In genomic region chr4:2849267-2850140, GRCh38 we compare ENCODE assay signal across 11 cellular contexts. TPM values are rescaled to one million over a fixed set of nuclear protein-coding genes. Genes with fewer than 3 reads are reported as not detected.
A peak's percentile ranks its signal among the peaks of the same experiment; 100 is the strongest.
DNase-seq lines count a peak whose midpoint lies in the region; ATAC-seq and TF ChIP-seq lines count a peak whose summit lies in the region.
"Had no signal": no experiment of that assay in that cellular context is flagged by ENCODE, and none has a peak within 500 bp of the region (broad histone marks: within the 10 kb centered on the region; RNA-seq: fewer than 3 reads in every experiment).

No MANE protein-coding gene starts in this region.

- dilution Hi-C loops in IMR-90 (cut with HindIII; ENCODE audit: low sequenced_read_pairs, unreplicated experiment): no loop called here

- H4K91ac ChIP-seq in IMR-90 (ENCODE audit: insufficient read depth, low read depth, low read length): no peak overlapping the region

- H3K4me1 Mint-ChIP-seq in naive thymus-derived CD4-positive, alpha-beta T cell: peaks cover 59 to 92% (median 73%) of the 10 kb centered on the region in 7 donors

- H3K4me1 ChIP-seq in BLaER1 (peaks cover 96% of the 10 kb centered on the region), IMR-90 (ENCODE audit: control insufficient read depth, insufficient read depth, low read length) (peaks cover 9% of the 10 kb centered on the region), MM.1S (ENCODE audit: low read length) (peaks cover 6% of the 10 kb centered on the region)
- peaks cover 46 to 51% of the 10 kb centered on the region in 2 donors for H3K4me1 ChIP-seq in naive thymus-derived CD4-positive, alpha-beta T cell (ENCODE audit: control insufficient read depth in 2 of 2, insufficient read depth in 2 of 2, low read length in 2 of 2)

- H3K23ac ChIP-seq in IMR-90 (ENCODE audit: low read depth, low read length): no peak overlapping the region; the same call in 1 of the 2 replicates

- BruUV-seq in IMR-90 (replicated peaks; lab: Mats Ljungman, UMichigan): no TSS peak

- CTCF ChIA-PET in IMR-90 (lab: Yijun Ruan, JAX): interaction anchor here (1.1 kb wide), 1 partner anchor 18 kb away, joined by 3 read pairs; no protein-coding TSS in a partner anchor
- CTCF ChIA-PET in naive thymus-derived CD4-positive, alpha-beta T cell (lab: Charles Lee): interaction anchor here (0.7 kb wide), 1 partner anchor 10 kb away, joined by 6 read pairs; no protein-coding TSS in a partner anchor

- peaks cover 89% of the 10 kb centered on the region for H3K79me2 ChIP-seq in MM.1S (ENCODE audit: low read length)

- H2AFZ ChIP-seq in IMR-90 (replicated peaks; ENCODE audit: low read length, poor library complexity): no peak overlapping the region
- no peak overlapping the region for H2AFZ ChIP-seq in MM.1S (ENCODE audit: low read length)

- 83% methylated on average over 2 of the region's 9 CpGs; no CpG with 5 or more reads in 1 of the 2 experiments for WGBS in IMR-90 (ENCODE audit: extremely low coverage in 2 of 2, insufficient read length in 1 of 2), 2 experiments

- no peak for TF ChIP-seq RAD21 in IMR-90 (IDR thresholded peaks at IDR 0.05; ENCODE audit: low read length)

- peak; percentile 7; the same call in 1 of the 2 replicates for ATAC-seq in IMR-90 (ENCODE audit: low read depth)
- no peak for ATAC-seq in naive thymus-derived CD4-positive, alpha-beta T cell
- ATAC-seq in HG03280 (IDR thresholded peaks at IDR 0.05; ENCODE audit: unreplicated experiment): no peak

- H3K27me3 ChIP-seq in BLaER1 (no peaks in the 10 kb centered on the region), IMR-90 (ENCODE audit: control insufficient read depth, insufficient read depth, low read length) (no peaks in the 10 kb centered on the region), dorsolateral prefrontal cortex (no peaks in the 10 kb centered on the region), MM.1S (replicated peaks; ENCODE audit: insufficient read depth, low read length) (no peaks in the 10 kb centered on the region)
- H3K27me3 ChIP-seq in naive thymus-derived CD4-positive, alpha-beta T cell (ENCODE audit: control insufficient read depth in 2 of 2, insufficient read depth in 2 of 2, low read length in 2 of 2): no peaks in the 10 kb centered on the region

- no peak for DNase-seq in IMR-90
- peak in 1 of 10 donors; percentile 6 for DNase-seq in dorsolateral prefrontal cortex
- no peak for DNase-seq in naive thymus-derived CD4-positive, alpha-beta T cell
- no peak for DNase-seq in MM.1S
- no peak for DNase-seq in DMS153 treated with DMSO at 0.1 percent for 48 hours (lab: John Stamatoyannopoulos, UW; ENCODE audit: unreplicated experiment)
- no peak for DNase-seq in GM10266 (ENCODE audit: extremely low spot score)
- DNase-seq: activated CD8-positive, alpha-beta memory T cell treated with anti-CD3 and anti-CD28 coated beads, Interleukin-2, amount 50 U/mL, for 4 hours; hippocampal formation had no signal

- peaks cover 4 to 50% of the 10 kb centered on the region in 2 experiments; a peak in 3 of 4 replicates for H3K79me1 ChIP-seq in IMR-90 (ENCODE audit: low read depth in 1 of 2, low read length in 2 of 2)

- in situ Hi-C loops in IMR-90 (cut with MboI; ENCODE audit: low sequenced_read_pairs): no loop called here

- no peak for TF ChIP-seq POLR2A in IMR-90 (IDR thresholded peaks at IDR 0.05; ENCODE audit: low read depth, low read length)

- H3K9me3 Mint-ChIP-seq in naive thymus-derived CD4-positive, alpha-beta T cell: peaks cover 0 to 2% (median 0%) of the 10 kb centered on the region in 11 donors

- H2AK9ac ChIP-seq in IMR-90 (replicated peaks; ENCODE audit: low read depth, low read length, poor library complexity): no peak overlapping the region

- H3K4ac ChIP-seq in IMR-90 (ENCODE audit: low read depth, low read length): no peak overlapping the region

- peaks cover 0 to 7% (median 3%) of the 10 kb centered on the region in 5 donors for H3K36me3 Mint-ChIP-seq in naive thymus-derived CD4-positive, alpha-beta T cell

- no peak overlapping the region for H2AK5ac ChIP-seq in IMR-90 (ENCODE audit: low read depth, low read length)

- no peak overlapping the region for H2BK20ac ChIP-seq in IMR-90 (ENCODE audit: low read depth, low read length)

- H3K56ac ChIP-seq in IMR-90 (ENCODE audit: extremely low read depth, insufficient read depth, low read length): no peak overlapping the region

- POLR2A ChIA-PET in IMR-90 (lab: Charles Lee; ENCODE audit: unreplicated experiment): no interaction called here
- POLR2A ChIA-PET in naive thymus-derived CD4-positive, alpha-beta T cell (lab: Charles Lee): interaction anchor here (1.0 kb wide), 1 partner anchor 18 kb away, joined by 4 read pairs; no protein-coding TSS in a partner anchor

- intact Hi-C loops in IMR-90 (cut with micrococcal nuclease): no loop called here
- intact Hi-C loops in dorsolateral prefrontal cortex (cut with DNase I): no loop called here
- intact Hi-C loops in naive thymus-derived CD4-positive, alpha-beta T cell (cut with micrococcal nuclease): loop anchor here in 1 of 2 donors (5.0 to 10.0 kb wide), 3 partner anchors 38 to 225 kb away; partner anchors contain the start of genes HTT and HTT-AS

- H4K20me1 ChIP-seq in BLaER1: peaks cover 99% of the 10 kb centered on the region
- peaks cover 82% of the 10 kb centered on the region for H4K20me1 ChIP-seq in IMR-90 (ENCODE audit: insufficient read depth, low read length)
- H4K20me1 ChIP-seq in MM.1S (ENCODE audit: insufficient read depth, low read length): peaks cover 16% of the 10 kb centered on the region

- H3K9me2 ChIP-seq in MM.1S (replicated peaks; ENCODE audit: insufficient read depth, low read length): no peaks in the 10 kb centered on the region

- no peak overlapping the region for H2BK15ac ChIP-seq in IMR-90 (ENCODE audit: low read depth, low read length)

- H3K4me3 ChIP-seq in BLaER1 (no peak overlapping the region), IMR-90 (ENCODE audit: insufficient read depth, low read depth, low read length) (no peak overlapping the region), dorsolateral prefrontal cortex (peak overlapping the region in 2 of 59 donors; percentile 2), MM.1S (ENCODE audit: low read length) (no peak overlapping the region)
- no peak overlapping the region for H3K4me3 ChIP-seq in naive thymus-derived CD4-positive, alpha-beta T cell (ENCODE audit: low read length)

- no peak overlapping the region for H3K18ac ChIP-seq in IMR-90 (ENCODE audit: low read depth, low read length)

- no peak overlapping the region for H4K5ac ChIP-seq in IMR-90 (ENCODE audit: low read depth, low read length)

- no peaks in the 10 kb centered on the region for H3K27me3 Mint-ChIP-seq in naive thymus-derived CD4-positive, alpha-beta T cell

- H3F3A ChIP-seq in MM.1S (ENCODE audit: insufficient read depth, low read length): peaks cover 13% of the 10 kb centered on the region

- TF ChIP-seq CTCF in IMR-90 (conservative IDR thresholded peaks at IDR 0.05; ENCODE audit: low read depth, low read length) (no peak), dorsolateral prefrontal cortex (IDR thresholded peaks at IDR 0.05 in 54 of 56, conservative IDR thresholded peaks at IDR 0.05 in 2 of 56; ENCODE audit: low read depth in 1 of 56, partially characterized antibody in 56 of 56) (no peak), MM.1S (IDR thresholded peaks at IDR 0.05; ENCODE audit: low read length) (no peak), GM10266 (IDR thresholded peaks at IDR 0.05; ENCODE audit: control insufficient read depth, insufficient read depth, low read depth, missing control alignments) (no peak)

- H2BK5ac ChIP-seq in IMR-90 (ENCODE audit: low read depth, low read length, poor library complexity, severe bottlenecking): no peak overlapping the region

- no peak overlapping the region for H3K27ac ChIP-seq in BLaER1
- no peak overlapping the region for H3K27ac ChIP-seq in IMR-90 (ENCODE audit: insufficient read depth, low read length)
- H3K27ac ChIP-seq in dorsolateral prefrontal cortex: peak overlapping the region in 34 of 59 donors; percentile 1 to 69 (median 38)
- H3K27ac ChIP-seq in naive thymus-derived CD4-positive, alpha-beta T cell (ENCODE audit: low read depth, low read length): no peak overlapping the region
- no peak overlapping the region for H3K27ac ChIP-seq in MM.1S (ENCODE audit: low read length)
- H3K27ac ChIP-seq: KMS-11 had no signal

- H3K4me3 Mint-ChIP-seq in naive thymus-derived CD4-positive, alpha-beta T cell: peak overlapping the region in 5 of 10 donors; percentile 13 to 40 (median 14)

- H3K4me2 ChIP-seq in BLaER1 (peak overlapping the region; percentile 76), IMR-90 (ENCODE audit: low read depth, low read length) (peak overlapping the region; percentile 18; the same call in 1 of the 2 replicates), MM.1S (ENCODE audit: low read depth, low read length) (no peak overlapping the region)
- H3K4me2 ChIP-seq: KMS-11 had no signal

- H3K14ac ChIP-seq in IMR-90 (replicated peaks; ENCODE audit: low read depth, low read length): 0 out of 2 replicates have a peak overlapping the region, but pooled peaks have one; percentile 41

- H3K36me3 ChIP-seq in BLaER1 (peaks cover 11% of the 10 kb centered on the region), IMR-90 (ENCODE audit: control insufficient read depth, insufficient read depth, low read length) (peaks cover 5% of the 10 kb centered on the region), MM.1S (replicated peaks; ENCODE audit: insufficient read depth, low read length) (no peaks in the 10 kb centered on the region)
- peaks cover 0 to 11% (median 6%) of the 10 kb centered on the region in 3 experiments for H3K36me3 ChIP-seq in naive thymus-derived CD4-positive, alpha-beta T cell (ENCODE audit: control insufficient read depth in 2 of 3, insufficient read depth in 3 of 3, low read length in 3 of 3)

- H3K9me3 ChIP-seq in BLaER1 (no peaks in the 10 kb centered on the region), IMR-90 (ENCODE audit: control insufficient read depth, insufficient read depth, low read length) (no peaks in the 10 kb centered on the region), MM.1S (replicated peaks; ENCODE audit: insufficient read depth, low read length) (no peaks in the 10 kb centered on the region)
- H3K9me3 ChIP-seq in naive thymus-derived CD4-positive, alpha-beta T cell (ENCODE audit: control insufficient read depth in 2 of 3, low read length in 3 of 3): no peaks in the 10 kb centered on the region

- H2BK120ac ChIP-seq in IMR-90 (ENCODE audit: low read depth, low read length): no peak overlapping the region

- H3K9me1 ChIP-seq in IMR-90 (ENCODE audit: insufficient read depth, low read length): peaks cover 7% of the 10 kb centered on the region

- H3K27ac Mint-ChIP-seq in naive thymus-derived CD4-positive, alpha-beta T cell: peak overlapping the region in 8 of 9 donors; percentile 33 to 88 (median 64)

- no peak overlapping the region; a peak in 1 of 4 replicates for H4K8ac ChIP-seq in IMR-90 (ENCODE audit: low read depth in 2 of 2, low read length in 2 of 2)

- H3K9ac ChIP-seq in BLaER1 (no peak overlapping the region; the same call in 1 of the 2 replicates), IMR-90 (ENCODE audit: low read depth, low read length) (no peak overlapping the region), MM.1S (ENCODE audit: low read length) (no peak overlapping the region)
- H3K9ac ChIP-seq: KMS-11 had no signal

RNA-seq across cellular contexts. Expression of gene ADD1, which starts 5.9 kb away (rescaled TPM):
- total RNA-seq in IMR-90 (2012; rRNA removed) (117 and 122 TPM in 2 replicates), dorsolateral prefrontal cortex (100 to 1,000 TPM; 448 to 781 (median 536) TPM)
- polyA plus RNA-seq in IMR-90 (2012; rRNA removed): 190 and 215 TPM in 2 replicates
- 170 and 354 TPM in 2 replicates for polyA plus RNA-seq in IMR-90 (2012; cell fraction: cytosol; rRNA removed)
- polyA plus RNA-seq in IMR-90 (2012; cell fraction: nucleus; rRNA removed; ENCODE audit: low replicate concordance): 291 and 369 TPM in 2 replicates
- 100 to 1,000 TPM; 211 to 300 (median 282) TPM for total RNA-seq in naive thymus-derived CD4-positive, alpha-beta T cell
- 100 to 1,000 TPM; 152 to 164 TPM for polyA plus RNA-seq in naive thymus-derived CD4-positive, alpha-beta T cell

RNA-seq across cellular contexts. Expression of gene SH3BP2, which starts 56.6 kb away (rescaled TPM):
- 8.9 and 9.0 TPM in 2 replicates for total RNA-seq in IMR-90 (2012; rRNA removed)
- polyA plus RNA-seq in IMR-90 (2012; rRNA removed): 37.2 and 45.3 TPM in 2 replicates
- polyA plus RNA-seq in IMR-90 (2012; cell fraction: cytosol; rRNA removed): 20.8 and 21.2 TPM in 2 replicates
- polyA plus RNA-seq in IMR-90 (2012; cell fraction: nucleus; rRNA removed; ENCODE audit: low replicate concordance): 229 and 480 TPM in 2 replicates
- 10 to 100 TPM; 15.0 to 67.4 (median 33.4) TPM for total RNA-seq in dorsolateral prefrontal cortex
- total RNA-seq in naive thymus-derived CD4-positive, alpha-beta T cell: 100 to 1,000 TPM in 1 of 5 experiments, 10 to 100 TPM in 4; 22.7 to 269 (median 59.6) TPM
- polyA plus RNA-seq in naive thymus-derived CD4-positive, alpha-beta T cell: 10 to 100 TPM in 1 of 2 donors, 1 to 10 TPM in 1; 5.9 to 11.3 TPM

Comparison
In these comparisons a context has a peak if more than half of its experiments do, and no peak if none do; other contexts are left out.
1. H3K27ac ChIP-seq: peak in dorsolateral prefrontal cortex (34 of 59); none in BLaER1 (single experiment), IMR-90 (single experiment), naive thymus-derived CD4-positive, alpha-beta T cell (single experiment) and MM.1S (single experiment).